8 cellular contexts compared by ENCODE assay signal in genomic region chr1:197915797-197916686, GRCh38. TPM values are rescaled to one million over a fixed set of nuclear protein-coding genes. Genes with fewer than 3 reads are reported as not detected.
DNase-seq lines count a peak whose midpoint lies in the region; ATAC-seq, FAIRE-seq and TF ChIP-seq lines count a peak whose summit lies in the region.

No MANE protein-coding gene starts in this region.

- H3K36me3 ChIP-seq in ascending aorta (no peaks in the 10 kb centered on the region), iPS-18a (ENCODE audit: control insufficient read depth, low read depth, low read length) (no peaks in the 10 kb centered on the region)

- intact Hi-C loops in ascending aorta (cut with DNase I), result no loop called here

- FAIRE-seq in H54 (lab: Jason Lieb, UNC), result no peak

- no peak for ATAC-seq in HG02588 (IDR thresholded peaks at IDR 0.05; ENCODE audit: unreplicated experiment)

- H3K27me3 ChIP-seq in ascending aorta (peaks cover 37% of the 10 kb centered on the region), iPS-18a (ENCODE audit: control insufficient read depth, insufficient read depth, low read length) (peaks cover 100% of the 10 kb centered on the region)

- TF ChIP-seq CTCF in AG10803 (conservative IDR thresholded peaks at IDR 0.05; ENCODE audit: low read length) (peak; percentile 62), ascending aorta (IDR thresholded peaks at IDR 0.05) (peak in 1 of 3 experiments; percentile 41)

- H3K27ac ChIP-seq in ascending aorta (no peak overlapping the region), iPS-18a (ENCODE audit: low read length) (no peak overlapping the region)

- no peak for TF ChIP-seq POLR2A in H54 (IDR thresholded peaks at IDR 0.05; ENCODE audit: low read depth, low read length)

- H3K9me3 ChIP-seq in ascending aorta (no peaks in the 10 kb centered on the region), iPS-18a (ENCODE audit: control insufficient read depth, low read depth, low read length) (no peaks in the 10 kb centered on the region)

- H3K4me1 ChIP-seq in ascending aorta (peaks cover 4 to 25% of the 10 kb centered on the region in 2 donors), iPS-18a (ENCODE audit: control insufficient read depth, low read depth, low read length) (peaks cover 53% of the 10 kb centered on the region)

- H3K4me3 ChIP-seq in AG10803 (ENCODE audit: low read length) (peak overlapping the region; percentile 73), ascending aorta (peak overlapping the region; percentile 9 to 44), iPS-18a (ENCODE audit: low read length) (peak overlapping the region; percentile 15)

- DNase-seq in AG10803 (ENCODE audit: low read depth), result peak; percentile 72
- DNase-seq in H54 (ENCODE audit: insufficient read length, low spot score), result peak; percentile 77
- peak; percentile 68 to 86 for DNase-seq in NCI-H526 (lab: John Stamatoyannopoulos, UW)
- DNase-seq in ascending aorta (ENCODE audit: low spot score in 2 of 2), result no peak
- DNase-seq in stromal cell of bone marrow (ENCODE audit: low read depth), result peak; percentile 40
- DNase-seq in central memory CD4-positive, alpha-beta T cell, result no peak

- H3K9ac ChIP-seq in iPS-18a (ENCODE audit: low read length), result no peak overlapping the region

RNA-seq across cellular contexts. Expression of gene LHX9, which starts 1.1 kb away (rescaled TPM):
- not detected for total RNA-seq in ascending aorta

RNA-seq across cellular contexts. Expression of gene C1orf53, which starts 13.6 kb away (rescaled TPM):
- not detected for total RNA-seq in ascending aorta

Comparison
In these comparisons a context has a peak if more than half of its experiments do, and no peak if none do; other contexts are left out.
1. DNase-seq: peak in AG10803 (single experiment), H54 (single experiment), NCI-H526 (2 of 2) and stromal cell of bone marrow (single experiment); none in ascending aorta (0 of 2) and central memory CD4-positive, alpha-beta T cell (single experiment).
2. H3K4me3 ChIP-seq: peak in every context shown above with its lines; median percentile 73 in AG10803; 26 in ascending aorta; 15 in iPS-18a.